13 cellular contexts compared by ENCODE assay signal in the genomic region with DNA sequence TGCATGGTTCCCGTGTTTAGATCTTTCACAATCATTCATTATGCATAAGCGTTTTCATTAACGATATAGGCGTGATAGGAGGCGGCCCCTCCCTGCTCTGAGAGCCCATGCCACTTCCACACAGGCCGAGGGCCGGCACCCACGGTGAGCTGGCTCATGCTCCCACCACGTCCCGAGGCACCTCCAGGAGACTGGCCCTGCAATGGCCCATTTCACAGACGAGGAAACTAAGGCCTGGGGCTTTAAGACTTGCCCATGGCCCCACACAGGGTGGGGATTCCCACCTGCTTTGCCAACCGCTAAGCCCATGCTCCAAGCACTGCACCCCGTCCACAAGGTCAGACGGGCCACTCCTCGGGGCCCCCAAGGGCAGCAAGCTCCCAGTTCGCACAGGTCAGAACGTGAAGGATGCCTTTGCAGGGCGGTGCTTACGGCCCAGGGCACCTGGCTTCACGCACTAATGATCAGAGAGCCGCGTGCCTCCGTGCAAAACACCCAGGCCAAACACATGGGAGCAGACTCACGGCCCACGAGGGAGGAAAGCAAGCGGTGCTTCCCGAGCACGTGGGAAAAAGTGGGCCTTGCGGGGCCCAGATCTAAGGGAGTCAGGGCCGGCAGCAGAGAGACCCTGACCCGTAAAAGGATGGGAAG. TPM values are rescaled to one million over a fixed set of nuclear protein-coding genes. Genes with fewer than 3 reads are reported as not detected.
DNase-seq lines count a peak whose midpoint lies in the region; ATAC-seq and TF ChIP-seq lines count a peak whose summit lies in the region.
"Had no signal": no experiment of that assay in that cellular context is flagged by ENCODE, and none has a peak within 500 bp of the region (broad histone marks: within the 10 kb centered on the region; RNA-seq: fewer than 3 reads in every experiment).

No MANE protein-coding gene starts in this region.

- H3K9me3 Mint-ChIP-seq in activated naive CD4-positive, alpha-beta T cell treated with anti-CD3 and anti-CD28 coated beads, Interleukin-2, amount 50 U/mL, for 24 hours, result no peaks in the 10 kb centered on the region
- no peaks in the 10 kb centered on the region for H3K9me3 Mint-ChIP-seq in activated naive CD4-positive, alpha-beta T cell treated with anti-CD3 and anti-CD28 coated beads, Interleukin-2, amount 10 ng/mL, durations not matched to agents 7 days and 5 days
- H3K9me3 Mint-ChIP-seq in nephron progenitor cell, result no peaks in the 10 kb centered on the region
- H3K9me3 Mint-ChIP-seq: stimulated activated naive CD8-positive, alpha-beta T cell treated with anti-CD3 and anti-CD28 coated beads, Interleukin-15, amount 100 ng/mL, for 72 hours had no signal

- H4K20me1 ChIP-seq in fibroblast of lung (ENCODE audit: control insufficient read depth, extremely low read depth, insufficient read depth, low read length), result no peaks in the 10 kb centered on the region

- intact Hi-C loops in upper lobe of right lung (cut with DNase I), result no loop called here

- CTCF ChIA-PET in activated naive CD4-positive, alpha-beta T cell treated with anti-CD3 and anti-CD28 coated beads, Interleukin-2, amount 10 ng/mL, durations not matched to agents 7 days and 5 days (lab: Charles Lee), result no interaction called here

- H3K4me1 ChIP-seq in fibroblast of lung (ENCODE audit: control insufficient read depth, extremely low read depth, insufficient read depth, low read length) (peaks cover 59% of the 10 kb centered on the region), upper lobe of right lung (peaks cover 59% of the 10 kb centered on the region)

- no peak overlapping the region for H3K4me3 ChIP-seq in fibroblast of lung (replicated peaks in 1 of 4; ENCODE audit: control extremely low read depth in 1 of 4, insufficient read depth in 1 of 4, low read depth in 3 of 4, low read length in 4 of 4)
- no peak overlapping the region for H3K4me3 ChIP-seq in upper lobe of right lung
- H3K4me3 ChIP-seq: A549 had no signal

- H3K79me2 ChIP-seq in fibroblast of lung (ENCODE audit: control insufficient read depth, insufficient read depth, low read length), result peaks cover 86% of the 10 kb centered on the region

- ATAC-seq in upper lobe of right lung (no peak), GM19023 (IDR thresholded peaks at IDR 0.05; ENCODE audit: unreplicated experiment) (no peak)
- ATAC-seq: A549 had no signal

- peaks cover 11% of the 10 kb centered on the region for H3K4me1 Mint-ChIP-seq in activated naive CD4-positive, alpha-beta T cell treated with anti-CD3 and anti-CD28 coated beads, Interleukin-2, amount 50 U/mL, for 24 hours
- H3K4me1 Mint-ChIP-seq in activated naive CD4-positive, alpha-beta T cell treated with anti-CD3 and anti-CD28 coated beads, Interleukin-2, amount 10 ng/mL, durations not matched to agents 7 days and 5 days, result peaks cover 3% of the 10 kb centered on the region
- H3K4me1 Mint-ChIP-seq in nephron progenitor cell, result peaks cover 96% of the 10 kb centered on the region

- no peak overlapping the region for H3K4me2 ChIP-seq in fibroblast of lung (ENCODE audit: extremely low read depth, insufficient read depth, low read length)
- H3K4me2 ChIP-seq: A549 had no signal

- peaks cover 5% of the 10 kb centered on the region for H3K36me3 ChIP-seq in fibroblast of lung (ENCODE audit: control insufficient read depth, insufficient read depth, low read length)
- H3K36me3 ChIP-seq in upper lobe of right lung, result no peaks in the 10 kb centered on the region

- H2AFZ ChIP-seq in fibroblast of lung (ENCODE audit: low read length), result no peak overlapping the region

- peaks cover 7% of the 10 kb centered on the region for H3K27me3 Mint-ChIP-seq in activated naive CD4-positive, alpha-beta T cell treated with anti-CD3 and anti-CD28 coated beads, Interleukin-2, amount 50 U/mL, for 24 hours
- H3K27me3 Mint-ChIP-seq in activated naive CD4-positive, alpha-beta T cell treated with anti-CD3 and anti-CD28 coated beads, Interleukin-2, amount 10 ng/mL, durations not matched to agents 7 days and 5 days, result peaks cover 43% of the 10 kb centered on the region
- H3K27me3 Mint-ChIP-seq in nephron progenitor cell (ENCODE audit: low read depth, poor library complexity), result peaks cover 5% of the 10 kb centered on the region

- peak overlapping the region; percentile 90 for H3K27ac ChIP-seq in fibroblast of lung (ENCODE audit: insufficient read depth, low read length)
- H3K27ac ChIP-seq in upper lobe of right lung, result peak overlapping the region; percentile 47
- H3K27ac ChIP-seq: A549 had no signal

- H3K4me3 Mint-ChIP-seq in activated naive CD4-positive, alpha-beta T cell treated with anti-CD3 and anti-CD28 coated beads, Interleukin-2, amount 50 U/mL, for 24 hours, result no peak overlapping the region
- H3K4me3 Mint-ChIP-seq in activated naive CD4-positive, alpha-beta T cell treated with anti-CD3 and anti-CD28 coated beads, Interleukin-2, amount 10 ng/mL, durations not matched to agents 7 days and 5 days, result no peak overlapping the region
- H3K4me3 Mint-ChIP-seq in nephron progenitor cell, result peak overlapping the region; percentile 48

- H3K36me3 Mint-ChIP-seq in activated naive CD4-positive, alpha-beta T cell treated with anti-CD3 and anti-CD28 coated beads, Interleukin-2, amount 50 U/mL, for 24 hours, result no peaks in the 10 kb centered on the region
- no peaks in the 10 kb centered on the region for H3K36me3 Mint-ChIP-seq in activated naive CD4-positive, alpha-beta T cell treated with anti-CD3 and anti-CD28 coated beads, Interleukin-2, amount 10 ng/mL, durations not matched to agents 7 days and 5 days
- H3K36me3 Mint-ChIP-seq in nephron progenitor cell (ENCODE audit: low read depth), result peaks cover 4% of the 10 kb centered on the region

- peak overlapping the region; percentile 23 for H3K27ac Mint-ChIP-seq in activated naive CD4-positive, alpha-beta T cell treated with anti-CD3 and anti-CD28 coated beads, Interleukin-2, amount 50 U/mL, for 24 hours
- H3K27ac Mint-ChIP-seq in activated naive CD4-positive, alpha-beta T cell treated with anti-CD3 and anti-CD28 coated beads, Interleukin-2, amount 10 ng/mL, durations not matched to agents 7 days and 5 days, result no peak overlapping the region
- H3K27ac Mint-ChIP-seq in nephron progenitor cell, result no peak overlapping the region

- H3K9me3 ChIP-seq in fibroblast of lung (ENCODE audit: control insufficient read depth, insufficient read depth, low read depth, low read length), result no peaks in the 10 kb centered on the region
- H3K9me3 ChIP-seq in upper lobe of right lung, result no peaks in the 10 kb centered on the region
- H3K9me3 ChIP-seq: A549 had no signal

- TF ChIP-seq CTCF in fibroblast of lung (conservative IDR thresholded peaks at IDR 0.05 in 1 of 2, IDR thresholded peaks at IDR 0.05 in 1 of 2; ENCODE audit: low read depth in 1 of 2, low read length in 2 of 2) (no peak), nephron progenitor cell (IDR thresholded peaks at IDR 0.05) (no peak), upper lobe of right lung (IDR thresholded peaks at IDR 0.05) (no peak)

- H3K27me3 ChIP-seq in fibroblast of lung (ENCODE audit: control insufficient read depth, insufficient read depth, low read length), result no peaks in the 10 kb centered on the region
- no peaks in the 10 kb centered on the region for H3K27me3 ChIP-seq in upper lobe of right lung

- H3K9ac ChIP-seq in fibroblast of lung (ENCODE audit: insufficient read depth, low read length), result no peak overlapping the region

- no peak for DNase-seq in activated naive CD4-positive, alpha-beta T cell treated with anti-CD3 and anti-CD28 coated beads, Interleukin-2, amount 10 ng/mL, durations not matched to agents 7 days and 5 days
- no peak for DNase-seq in fibroblast of lung (ENCODE audit: low read depth in 2 of 2)
- no peak for DNase-seq in nephron progenitor cell
- peak; percentile 58 for DNase-seq in upper lobe of right lung
- no peak for DNase-seq in stimulated activated CD8-positive, alpha-beta memory T cell treated with anti-CD3 and anti-CD28 coated beads, Interleukin-4, amount 100 ng/mL, for 48 hours
- DNase-seq in NCI-H524 (lab: John Stamatoyannopoulos, UW), result no peak
- DNase-seq: DMS153; Kasumi-1; stimulated activated CD4-positive, alpha-beta T cell treated with anti-CD3 and anti-CD28 coated beads, Interleukin-2, amount 100 ng/mL, for 24 hours had no signal

RNA-seq across cellular contexts. Expression of a gene that starts 8.3 kb away (rescaled TPM):
- total RNA-seq in fibroblast of lung (33.9 and 49.0 TPM in 2 replicates), upper lobe of right lung (52.6 TPM)
- 10.1 and 12.4 TPM in 2 replicates for polyA plus RNA-seq in fibroblast of lung
- polyA plus RNA-seq in fibroblast of lung (2012), result 25.2 and 39.1 TPM in 2 replicates
- 28.9 and 38.6 TPM in 2 replicates for polyA minus RNA-seq in fibroblast of lung (ENCODE audit: low replicate concordance)
